8 cellular contexts compared by ENCODE assay signal in the genomic region with DNA sequence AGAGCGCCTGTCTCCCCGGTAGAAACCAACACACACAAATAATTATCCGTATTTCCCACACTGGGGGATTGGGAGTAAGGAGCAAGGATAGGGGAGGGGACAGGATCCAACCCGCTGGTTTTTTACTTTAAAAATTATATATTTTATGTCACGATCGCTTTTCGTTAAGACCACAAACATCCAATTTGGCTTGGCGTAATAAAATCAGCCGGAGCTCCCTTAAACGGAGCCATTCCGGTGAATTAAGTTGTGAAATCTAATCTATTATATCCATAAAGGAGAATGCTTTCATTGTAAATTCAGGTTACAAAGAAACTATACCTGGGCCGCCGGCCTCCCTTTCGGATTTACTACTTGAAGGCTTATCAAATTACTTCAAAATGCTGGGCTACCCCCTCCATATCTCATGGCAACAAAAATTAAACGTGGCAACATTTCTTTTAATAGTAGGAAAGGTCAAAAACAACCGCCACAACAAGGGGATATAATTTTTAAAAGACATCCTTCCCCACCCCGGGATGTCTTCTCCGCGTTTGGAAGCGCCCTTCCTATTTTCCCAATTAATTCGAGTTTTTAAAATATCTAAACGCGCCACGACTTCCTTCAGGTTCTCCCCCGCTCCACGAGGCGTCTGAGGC. TPM values are rescaled to one million over a fixed set of nuclear protein-coding genes. Genes with fewer than 3 reads are reported as not detected.
A peak's percentile ranks its signal among the peaks of the same experiment; 100 is the strongest.
DNase-seq lines count a peak whose midpoint lies in the region; ATAC-seq and TF ChIP-seq lines count a peak whose summit lies in the region.

No MANE protein-coding gene starts in this region.

- no peak overlapping the region for H3K23ac ChIP-seq in H9 (ENCODE audit: insufficient read length, low read depth, low read length)

- H3K18ac ChIP-seq in H9 (ENCODE audit: insufficient read length, low read depth, low read length), result no peak overlapping the region

- no peak overlapping the region for H3K56ac ChIP-seq in H9 (ENCODE audit: insufficient read length, low read depth, low read length)

- TF ChIP-seq CTCF in H9 (conservative IDR thresholded peaks at IDR 0.05) (no peak), WERI-Rb-1 (IDR thresholded peaks at IDR 0.05; ENCODE audit: low read depth, low read length) (no peak), glutamatergic neuron (IDR thresholded peaks at IDR 0.05; ENCODE audit: partially characterized antibody, unreplicated experiment) (no peak)

- no peak overlapping the region for H3K4ac ChIP-seq in H9 (ENCODE audit: low read depth, low read length)

- H3K4me1 Mint-ChIP-seq in H9, result peaks cover 28 to 49% of the 10 kb centered on the region in 2 experiments
- peaks cover 11% of the 10 kb centered on the region for H3K4me1 Mint-ChIP-seq in glutamatergic neuron (ENCODE audit: low read depth, unreplicated experiment)

- no peak overlapping the region for H4K91ac ChIP-seq in H9 (ENCODE audit: insufficient read length, low read depth, low read length)

- H3K9ac ChIP-seq in H9 (ENCODE audit: extremely low read depth, insufficient read length, low read length), result no peak overlapping the region
- peak overlapping the region; percentile 62 for H3K9ac ChIP-seq in rectal smooth muscle tissue (ENCODE audit: low read length)

- peaks cover 24% of the 10 kb centered on the region for H3K23me2 ChIP-seq in H9 (ENCODE audit: insufficient read length, low read depth, low read length, poor library complexity, severe bottlenecking)

- H3K36me3 Mint-ChIP-seq in H9 (ENCODE audit: insufficient read depth in 1 of 3, low read depth in 3 of 3) (no peaks in the 10 kb centered on the region), glutamatergic neuron (ENCODE audit: unreplicated experiment) (peaks cover 10% of the 10 kb centered on the region)

- no peak overlapping the region for H4K8ac ChIP-seq in H9 (replicated peaks; ENCODE audit: insufficient read length, low read depth, low read length)

- peak overlapping the region; percentile 49 for H3K4me2 ChIP-seq in H9 (ENCODE audit: insufficient read depth, insufficient read length, low read length)

- no peaks in the 10 kb centered on the region for H3K79me1 ChIP-seq in H9 (ENCODE audit: insufficient read depth, low read depth, low read length, poor library complexity, severe bottlenecking)

- no peak overlapping the region for H2BK5ac ChIP-seq in H9 (ENCODE audit: insufficient read length, low read length)

- H3T11ph ChIP-seq in H9 (ENCODE audit: low read length), result no peak overlapping the region

- H2BK120ac ChIP-seq in H9 (ENCODE audit: low read depth, low read length, poor library complexity, severe bottlenecking), result no peak overlapping the region

- no peak overlapping the region for H2BK12ac ChIP-seq in H9 (ENCODE audit: insufficient read length, low read depth, low read length)

- H2BK20ac ChIP-seq in H9 (ENCODE audit: low read depth, low read length, poor library complexity, severe bottlenecking), result no peak overlapping the region

- WGBS in H9 (ENCODE audit: extremely low coverage, insufficient read length, low lambda C conversion rate), result no CpG with 5 or more reads among the region's 27 CpGs

- H3K9me3 Mint-ChIP-seq in H9 (no peaks in the 10 kb centered on the region), glutamatergic neuron (ENCODE audit: unreplicated experiment) (peaks cover 36% of the 10 kb centered on the region)

- peaks cover 10% of the 10 kb centered on the region for H3K36me3 ChIP-seq in WERI-Rb-1
- H3K36me3 ChIP-seq in rectal smooth muscle tissue (ENCODE audit: control insufficient read depth, insufficient read depth, low read length), result no peaks in the 10 kb centered on the region

- H2BK15ac ChIP-seq in H9 (ENCODE audit: low read depth, low read length), result no peak overlapping the region

- H4K5ac ChIP-seq in H9 (ENCODE audit: insufficient read length, low read depth, low read length), result no peak overlapping the region

- H3K4me3 ChIP-seq in WERI-Rb-1 (ENCODE audit: low read depth, low read length), result peak overlapping the region; percentile 81
- peak overlapping the region; percentile 93 for H3K4me3 ChIP-seq in rectal smooth muscle tissue (ENCODE audit: low read length)

- H3K27ac Mint-ChIP-seq in H9 (no peak overlapping the region; a peak in 1 of 7 replicates), glutamatergic neuron (ENCODE audit: unreplicated experiment) (peak overlapping the region; percentile 98)

- H2AK5ac ChIP-seq in H9 (ENCODE audit: insufficient read length, low read length), result no peak overlapping the region

- H3K14ac ChIP-seq in H9 (ENCODE audit: insufficient read depth, low read length), result no peak overlapping the region; the same call in 1 of the 2 replicates

- no peak for DNase-seq in H9
- DNase-seq in WERI-Rb-1, result no peak
- DNase-seq in glutamatergic neuron, result no peak
- DNase-seq in NCI-H1930 (lab: John Stamatoyannopoulos, UW), result no peak
- DNase-seq in 8988T, result no peak
- no peak for DNase-seq in activated gamma-delta T cell treated with Interleukin-2 at 50 U/mL for 16 hours

- H3K27me3 ChIP-seq in H9 (ENCODE audit: insufficient read depth, low read length) (peaks cover 37% of the 10 kb centered on the region), WERI-Rb-1 (ENCODE audit: insufficient read depth, low read depth, severe bottlenecking) (peaks cover 43% of the 10 kb centered on the region), rectal smooth muscle tissue (ENCODE audit: control insufficient read depth, insufficient read depth, low read length) (no peaks in the 10 kb centered on the region)

- H3K4me3 Mint-ChIP-seq in H9 (peak overlapping the region; percentile 57 to 82), glutamatergic neuron (ENCODE audit: unreplicated experiment) (peak overlapping the region; percentile 95)

- H3K79me2 ChIP-seq in H9 (ENCODE audit: insufficient read depth, low read length), result no peaks in the 10 kb centered on the region

- ATAC-seq in HG02763 (IDR thresholded peaks at IDR 0.05; ENCODE audit: unreplicated experiment), result no peak

- no peaks in the 10 kb centered on the region; the same call in 1 of the 2 replicates for H3K4me1 ChIP-seq in H9 (ENCODE audit: insufficient read depth, low read length)
- peaks cover 14% of the 10 kb centered on the region for H3K4me1 ChIP-seq in rectal smooth muscle tissue (ENCODE audit: control insufficient read depth, insufficient read depth, low read length)

- no peaks in the 10 kb centered on the region for H4K20me1 ChIP-seq in H9 (ENCODE audit: control insufficient read depth, insufficient read depth, insufficient read length)

- no peaks in the 10 kb centered on the region for H3K9me3 ChIP-seq in H9 (ENCODE audit: control insufficient read depth, low read depth, low read length)
- no peaks in the 10 kb centered on the region for H3K9me3 ChIP-seq in WERI-Rb-1 (ENCODE audit: severe bottlenecking)

- no peak overlapping the region for H3K27ac ChIP-seq in H9 (ENCODE audit: insufficient read length, low read depth, low read length)
- H3K27ac ChIP-seq in WERI-Rb-1, result peak overlapping the region; percentile 94
- H3K27ac ChIP-seq in rectal smooth muscle tissue (ENCODE audit: low read depth, low read length), result peak overlapping the region; percentile 97

- peaks cover 73% of the 10 kb centered on the region for H3K27me3 Mint-ChIP-seq in H9 (ENCODE audit: low read depth)
- peaks cover 40% of the 10 kb centered on the region for H3K27me3 Mint-ChIP-seq in glutamatergic neuron (ENCODE audit: unreplicated experiment)

- H2AFZ ChIP-seq in H9 (ENCODE audit: low read length), result no peak overlapping the region

RNA-seq across cellular contexts. Expression of a gene that starts 47.1 kb away (rescaled TPM):
- total RNA-seq in H9 (2021) (43.2 and 43.8 TPM in 2 replicates), glutamatergic neuron (ENCODE audit: unreplicated experiment) (92.4 TPM)

RNA-seq across cellular contexts. Expression of a gene that starts 53.1 kb away (rescaled TPM):
- total RNA-seq in H9 (2021), result 1.7 and 3.1 TPM in 2 replicates
- 111 TPM for total RNA-seq in glutamatergic neuron (ENCODE audit: unreplicated experiment)

Comparison
In these comparisons a context has a peak if more than half of its experiments do, and no peak if none do; other contexts are left out.
1. RNA of a gene that starts 53.1 kb away (total RNA-seq): 111 TPM in glutamatergic neuron (single experiment); 1.7 to 3.1 TPM in H9; every median in the first group is over 10 times any median in the second.